Comparison of ENCODE assay signal across 24 cellular contexts in the genomic region with DNA sequence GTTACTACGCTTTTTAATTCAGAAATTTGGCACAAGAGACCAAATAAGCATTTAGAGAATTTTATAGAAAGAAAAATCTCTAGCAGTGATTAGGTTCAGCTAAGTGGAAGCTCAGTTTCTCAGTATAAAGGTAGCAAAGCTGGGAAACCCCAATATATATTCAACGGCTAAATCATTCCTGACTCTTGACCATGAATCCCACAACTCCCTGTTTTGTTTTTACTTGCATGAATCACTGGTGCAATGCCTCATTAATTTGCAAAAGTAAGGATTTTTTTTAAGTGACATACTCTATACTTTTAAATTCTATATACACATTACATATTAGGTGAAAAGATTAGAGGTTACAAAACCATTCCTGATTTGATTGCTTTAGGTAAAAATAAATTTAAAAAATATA.
DNase-seq lines count a peak whose midpoint lies in the region; ATAC-seq and TF ChIP-seq lines count a peak whose summit lies in the region.
"Had no signal": no experiment of that assay in that cellular context is flagged by ENCODE, and none has a peak within 500 bp of the region (broad histone marks: within the 10 kb centered on the region; RNA-seq: fewer than 3 reads in every experiment).

No MANE protein-coding gene starts in this region.

- intact Hi-C loops in natural killer cell (cut with micrococcal nuclease): no loop called here

- no peak overlapping the region for H3K4me3 Mint-ChIP-seq in HFFc6
- H3K4me3 Mint-ChIP-seq in natural killer cell: no peak overlapping the region
- H3K4me3 Mint-ChIP-seq: activated naive CD8-positive, alpha-beta T cell; B cell; CD8-positive, alpha-beta T cell; central memory CD8-positive, alpha-beta T cell; dendritic cell treated with granulocyte-macrophage colony-stimulating factor and Interleukin-4, amounts not matched to agents 40 ng/mL and 50 ng/mL, for 4 days; nephron progenitor cell; stimulated activated memory B cell treated with anti-CD40 and anti-IgM and Interleukin-4, amounts not matched to agents 10 μg/mL and 1 μg/mL and 100 μg/mL, for 72 hours; T-helper 2 cell treated with Interferon-gamma antibody and Interleukin-4, amounts not matched to agents 5 μg/mL and 100 μg/mL, for 36 hours had no signal

- H3K36me3 Mint-ChIP-seq in HFFc6 (ENCODE audit: low read depth) (no peaks in the 10 kb centered on the region; the same call in 1 of the 2 replicates), natural killer cell (no peaks in the 10 kb centered on the region)
- H3K36me3 Mint-ChIP-seq: activated naive CD8-positive, alpha-beta T cell; CD8-positive, alpha-beta T cell; stimulated activated memory B cell treated with anti-CD40 and anti-IgM and Interleukin-4, amounts not matched to agents 10 μg/mL and 1 μg/mL and 100 μg/mL, for 72 hours had no signal

- H3K9me3 Mint-ChIP-seq in HFFc6 (no peaks in the 10 kb centered on the region), natural killer cell (no peaks in the 10 kb centered on the region)
- H3K9me3 Mint-ChIP-seq: CD8-positive, alpha-beta T cell; central memory CD8-positive, alpha-beta T cell; dendritic cell treated with granulocyte-macrophage colony-stimulating factor and Interleukin-4, amounts not matched to agents 40 ng/mL and 50 ng/mL, for 4 days; nephron progenitor cell; stimulated activated memory B cell treated with anti-CD40 and anti-IgM and Interleukin-4, amounts not matched to agents 10 μg/mL and 1 μg/mL and 100 μg/mL, for 72 hours; T-helper 2 cell treated with Interferon-gamma antibody and Interleukin-4, amounts not matched to agents 5 μg/mL and 100 μg/mL, for 36 hours had no signal

- TF ChIP-seq CTCF in HFFc6 (IDR thresholded peaks at IDR 0.05) (no peak), natural killer cell (IDR thresholded peaks at IDR 0.05) (no peak)

- peaks cover 64% of the 10 kb centered on the region for H3K4me1 Mint-ChIP-seq in HFFc6 (ENCODE audit: low read depth)
- no peaks in the 10 kb centered on the region for H3K4me1 Mint-ChIP-seq in natural killer cell
- H3K4me1 Mint-ChIP-seq: B cell; central memory CD8-positive, alpha-beta T cell; stimulated activated memory B cell treated with anti-CD40 and anti-IgM and Interleukin-4, amounts not matched to agents 10 μg/mL and 1 μg/mL and 100 μg/mL, for 72 hours had no signal

- DNase-seq in ACHN (peak; percentile 49), HFFc6 (peak; percentile 50), astrocyte of the hippocampus (ENCODE audit: low read depth, low spot score) (peak; percentile 48), kidney glomerular epithelial cell (lab: John Stamatoyannopoulos, UW) (peak; percentile 60), natural killer cell (no peak)
- no peak for DNase-seq in stimulated activated naive CD8-positive, alpha-beta T cell treated with anti-CD3 and anti-CD28 coated beads, Interleukin-15, Interleukin-2, amounts not matched to agents 100 U/mL and 50 U/mL, for 24 hours
- DNase-seq: activated CD4-positive, alpha-beta T cell treated with anti-CD3 and anti-CD28 coated beads for 48 hours; CD8-positive, alpha-beta T cell; foreskin melanocyte; heart right ventricle; left cardiac atrium; NCI-H1436 treated with DMSO at 0.1 percent for 48 hours; NCI-H226; nephron progenitor cell; SHP77 treated with DMSO at 0.1 percent for 48 hours had no signal

- no peaks in the 10 kb centered on the region for H3K27me3 Mint-ChIP-seq in HFFc6 (ENCODE audit: insufficient read depth)
- H3K27me3 Mint-ChIP-seq in natural killer cell (ENCODE audit: low read depth in 2 of 2): peaks cover 6 to 9% of the 10 kb centered on the region in 2 donors
- H3K27me3 Mint-ChIP-seq: activated naive CD8-positive, alpha-beta T cell; B cell; central memory CD8-positive, alpha-beta T cell; dendritic cell treated with granulocyte-macrophage colony-stimulating factor and Interleukin-4, amounts not matched to agents 40 ng/mL and 50 ng/mL, for 4 days; stimulated activated memory B cell treated with anti-CD40 and anti-IgM and Interleukin-4, amounts not matched to agents 10 μg/mL and 1 μg/mL and 100 μg/mL, for 72 hours had no signal

- H3K27ac Mint-ChIP-seq in HFFc6: no peak overlapping the region
- H3K27ac Mint-ChIP-seq in natural killer cell: no peak overlapping the region
- H3K27ac Mint-ChIP-seq: activated naive CD8-positive, alpha-beta T cell; B cell; CD8-positive, alpha-beta T cell; dendritic cell treated with granulocyte-macrophage colony-stimulating factor and Interleukin-4, amounts not matched to agents 40 ng/mL and 50 ng/mL, for 4 days; nephron progenitor cell; stimulated activated memory B cell treated with anti-CD40 and anti-IgM and Interleukin-4, amounts not matched to agents 10 μg/mL and 1 μg/mL and 100 μg/mL, for 72 hours; T-helper 2 cell treated with Interferon-gamma antibody and Interleukin-4, amounts not matched to agents 5 μg/mL and 100 μg/mL, for 36 hours had no signal

- ATAC-seq in HG03108 (IDR thresholded peaks at IDR 0.05; ENCODE audit: unreplicated experiment) (no peak), HG03280 (IDR thresholded peaks at IDR 0.05; ENCODE audit: unreplicated experiment) (no peak), natural killer cell (no peak)
- ATAC-seq in stimulated activated naive CD8-positive, alpha-beta T cell treated with anti-CD3 and anti-CD28 coated beads, Interleukin-15, Interleukin-2, amounts not matched to agents 100 U/mL and 50 U/mL, for 24 hours: no peak
- ATAC-seq: CD8-positive, alpha-beta T cell; esophagus mucosa; heart right ventricle; left cardiac atrium; stimulated activated memory B cell treated with anti-CD40 and anti-IgM and Interleukin-4, amounts not matched to agents 10 μg/mL and 1 μg/mL and 100 μg/mL, for 72 hours had no signal

- in situ Hi-C loops in ACHN (cut with HindIII; ENCODE audit: low pct_ligation_motif_present, low pct_unique_long_range_greater_than_20kb, low sequenced_read_pairs): no loop called here

Comparison
In these comparisons a context has a peak if more than half of its experiments do, and no peak if none do; other contexts are left out.
1. DNase-seq: peak in ACHN (single experiment), HFFc6 (single experiment), astrocyte of the hippocampus (single experiment) and kidney glomerular epithelial cell (single experiment); none in stimulated activated naive CD8-positive, alpha-beta T cell treated with anti-CD3 and anti-CD28 coated beads, Interleukin-15, Interleukin-2, amounts not matched to agents 100 U/mL and 50 U/mL, for 24 hours (single experiment) and natural killer cell (single experiment).